Comparison of ENCODE assay signal across 8 cellular contexts in the genomic region with DNA sequence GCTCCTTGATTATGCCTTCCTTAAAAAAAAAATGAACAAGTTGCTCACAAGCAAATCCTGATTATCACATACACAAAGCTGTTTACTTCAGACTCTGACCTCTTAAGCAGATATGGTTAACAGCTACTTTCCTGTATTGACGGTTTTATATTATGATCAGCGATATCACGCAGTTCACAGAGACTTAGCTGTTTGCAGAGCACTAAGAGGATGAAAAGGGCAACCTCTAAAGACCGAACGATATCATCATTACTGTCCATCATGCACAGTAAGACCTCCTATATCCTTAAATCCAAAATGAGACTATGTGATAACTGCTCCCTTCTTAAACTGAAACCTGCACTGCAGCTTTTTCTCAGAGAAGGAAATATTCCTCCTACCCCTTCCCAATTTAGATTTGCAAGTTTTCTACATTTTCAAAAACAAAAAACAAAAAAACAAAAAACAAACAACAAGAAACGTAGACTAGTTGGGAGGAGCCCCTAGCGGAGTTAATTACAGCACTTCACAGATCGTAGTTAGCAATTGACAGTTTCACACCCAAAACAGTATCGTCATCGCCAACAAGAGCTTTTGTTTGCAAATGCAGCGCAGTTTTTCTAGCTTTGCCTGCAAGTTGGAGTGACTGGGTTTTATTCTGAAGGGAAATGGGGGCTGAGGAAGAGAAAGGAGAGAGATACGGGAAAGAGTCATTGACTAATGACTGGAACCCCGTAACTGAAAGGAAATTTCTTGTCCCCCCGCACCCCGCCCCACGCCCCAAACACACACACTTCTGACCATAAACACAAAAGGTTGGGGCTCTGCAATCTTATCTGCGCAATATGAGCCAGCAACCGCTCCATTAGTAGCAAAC. TPM values are rescaled to one million over a fixed set of nuclear protein-coding genes. Genes with fewer than 3 reads are reported as not detected.
DNase-seq lines count a peak whose midpoint lies in the region; ATAC-seq, FAIRE-seq and TF ChIP-seq lines count a peak whose summit lies in the region.

No MANE protein-coding gene starts in this region.

- peak overlapping the region; percentile 95 for H3K27ac Mint-ChIP-seq in CD4-positive, alpha-beta T cell

- H3K4me1 ChIP-seq in NT2/D1 (ENCODE audit: insufficient read depth, insufficient read length): no peaks in the 10 kb centered on the region
- peaks cover 2 to 7% of the 10 kb centered on the region in 2 donors for H3K4me1 ChIP-seq in small intestine (ENCODE audit: control insufficient read depth in 2 of 2, insufficient read depth in 1 of 2, low read depth in 1 of 2, low read length in 1 of 2)

- peak overlapping the region; percentile 94 for H3K27ac ChIP-seq in CD4-positive, alpha-beta T cell (ENCODE audit: low read depth, low read length)
- H3K27ac ChIP-seq in small intestine (ENCODE audit: low read depth in 1 of 2, low read length in 1 of 2): peak overlapping the region; percentile 97 to 100

- 1% methylated on average over 18 of the region's 18 CpGs for WGBS in small intestine, 3 donors

- no peaks in the 10 kb centered on the region for H3K27me3 Mint-ChIP-seq in CD4-positive, alpha-beta T cell

- H3K9ac ChIP-seq in NT2/D1 (ENCODE audit: insufficient read length, low read depth): peak overlapping the region; percentile 98

- peaks cover 16% of the 10 kb centered on the region for H3K36me3 ChIP-seq in NT2/D1 (ENCODE audit: insufficient read depth, insufficient read length, low read length)
- peaks cover 0 to 2% of the 10 kb centered on the region in 2 donors for H3K36me3 ChIP-seq in small intestine (ENCODE audit: control insufficient read depth in 2 of 2, insufficient read depth in 2 of 2, low read length in 2 of 2)

- peak overlapping the region; percentile 96 for H3K4me3 Mint-ChIP-seq in CD4-positive, alpha-beta T cell

- CTCF ChIA-PET in CD4-positive, alpha-beta T cell (lab: Charles Lee): interaction anchor here (0.6 to 2.7 kb wide), 17 partner anchors 14 to 147 kb away, joined by 3 to 14 read pairs (median 5); partner anchors contain the start of gene CXCR5

- peaks cover 74% of the 10 kb centered on the region for H3K36me3 Mint-ChIP-seq in CD4-positive, alpha-beta T cell (ENCODE audit: low read depth)

- intact Hi-C loops in CD4-positive, alpha-beta T cell (cut with DNase I, micrococcal nuclease): loop anchor here (2.0 to 5.0 kb wide), 6 partner anchors 37 to 137 kb away; no protein-coding TSS in a partner anchor

- ATAC-seq in CD4-positive, alpha-beta T cell (ENCODE audit: poor library complexity): peak; percentile 20
- no peak for ATAC-seq in HG03342 (IDR thresholded peaks at IDR 0.05; ENCODE audit: unreplicated experiment)
- no peak for ATAC-seq in omental fat pad (ENCODE audit: low FRiP score)

- peaks cover 39% of the 10 kb centered on the region for H3K4me1 Mint-ChIP-seq in CD4-positive, alpha-beta T cell (ENCODE audit: low read depth)

- peak overlapping the region; percentile 91 for H3K4me3 ChIP-seq in NT2/D1 (ENCODE audit: insufficient read length, low read depth)
- peak overlapping the region; percentile 71 to 93 for H3K4me3 ChIP-seq in small intestine (ENCODE audit: low read depth in 1 of 2, low read length in 2 of 2)

- peak in 7 of 10 experiments; percentile 8 to 28 (median 16) for DNase-seq in CD4-positive, alpha-beta T cell
- peak; percentile 55 for DNase-seq in GM20000 (ENCODE audit: low spot score)
- no peak for DNase-seq in NT2/D1 (ENCODE audit: low read depth, low spot score)
- peak; percentile 46 for DNase-seq in astrocyte of the hippocampus (ENCODE audit: low read depth, low spot score)
- DNase-seq in iPS-NIHi7 (ENCODE audit: extremely low spot score): peak; percentile 26
- peak; percentile 88 for DNase-seq in small intestine
- DNase-seq in omental fat pad (ENCODE audit: low spot score): no peak

- no peak for TF ChIP-seq CTCF in CD4-positive, alpha-beta T cell (IDR thresholded peaks at IDR 0.05)
- TF ChIP-seq CTCF in GM20000 (IDR thresholded peaks at IDR 0.05; ENCODE audit: extremely low read depth, missing control alignments): no peak
- TF ChIP-seq CTCF in omental fat pad (IDR thresholded peaks at IDR 0.05): no peak

- no peak for FAIRE-seq in small intestine (lab: Jason Lieb, UNC)

- no peaks in the 10 kb centered on the region for H3K9me3 Mint-ChIP-seq in CD4-positive, alpha-beta T cell

- H3K9me3 ChIP-seq in CD4-positive, alpha-beta T cell (ENCODE audit: control insufficient read depth, low read length): no peaks in the 10 kb centered on the region
- H3K9me3 ChIP-seq in NT2/D1 (ENCODE audit: insufficient read depth, low read length): no peaks in the 10 kb centered on the region
- H3K9me3 ChIP-seq in small intestine (ENCODE audit: control insufficient read depth, low read depth): no peaks in the 10 kb centered on the region

- POLR2A ChIA-PET in CD4-positive, alpha-beta T cell (lab: Charles Lee): interaction anchor here (0.7 to 7.9 kb wide), 24 partner anchors 9 to 313 kb away, joined by 3 to 245 read pairs (median 9); partner anchors contain the start of genes BCL9L, CENATAC, RPS25 and TRAPPC4

- H3K27me3 ChIP-seq in CD4-positive, alpha-beta T cell (ENCODE audit: control insufficient read depth, insufficient read depth, low read length): no peaks in the 10 kb centered on the region
- H3K27me3 ChIP-seq in NT2/D1 (ENCODE audit: insufficient read depth, insufficient read length) (no peaks in the 10 kb centered on the region), small intestine (ENCODE audit: control insufficient read depth in 2 of 2, insufficient read depth in 2 of 2, low read length in 2 of 2) (no peaks in the 10 kb centered on the region)

RNA-seq across cellular contexts. Expression of gene DDX6, which starts 1.2 kb away (rescaled TPM):
- total RNA-seq in CD4-positive, alpha-beta T cell: 100 to 1,000 TPM; 341 to 355 TPM
- 10 to 100 TPM; 16.1 to 26.4 (median 18.1) TPM for polyA plus RNA-seq in small intestine
- 100 to 1,000 TPM in 3 of 4 donors, 10 to 100 TPM in 1; 84.5 to 129 (median 108) TPM for total RNA-seq in omental fat pad

Comparison
In these comparisons a context has a peak if more than half of its experiments do, and no peak if none do; other contexts are left out.
1. DNase-seq: peak in CD4-positive, alpha-beta T cell (7 of 10), GM20000 (single experiment), astrocyte of the hippocampus (single experiment), iPS-NIHi7 (single experiment) and small intestine (single experiment); none in NT2/D1 (single experiment) and omental fat pad (single experiment).